ENCODE assay signal across 10 cellular contexts in the genomic region with DNA sequence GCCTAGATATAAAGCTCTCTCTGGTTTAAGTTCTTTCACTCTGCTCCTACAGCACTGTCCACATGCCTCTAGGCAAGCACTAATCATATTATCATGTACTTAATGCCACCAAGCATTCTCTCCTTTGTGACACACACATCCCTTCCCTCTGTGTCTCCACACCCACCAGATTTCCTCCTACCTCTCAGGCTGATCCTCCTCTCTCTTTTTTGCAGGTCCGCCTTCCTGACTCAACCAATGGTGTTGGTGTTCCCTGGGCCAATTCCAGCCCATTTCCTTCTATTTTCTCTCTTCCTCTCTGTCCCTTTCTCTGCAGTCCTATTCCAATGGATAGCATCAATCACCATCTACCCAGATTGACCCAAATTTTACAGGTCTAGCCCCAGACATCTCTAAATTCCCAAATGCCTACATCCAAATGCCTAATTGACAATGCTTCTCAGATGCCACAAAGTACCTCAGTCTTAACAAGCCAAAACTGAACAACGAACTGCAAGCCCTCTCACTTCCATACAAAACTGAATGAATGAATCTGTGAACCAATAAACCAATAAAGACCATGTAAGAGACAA. TPM values are rescaled to one million over a fixed set of nuclear protein-coding genes. Genes with fewer than 3 reads are reported as not detected.
DNase-seq lines count a peak whose midpoint lies in the region; ATAC-seq, FAIRE-seq and TF ChIP-seq lines count a peak whose summit lies in the region.
"Had no signal": no experiment of that assay in that cellular context is flagged by ENCODE, and none has a peak within 500 bp of the region (broad histone marks: within the 10 kb centered on the region; RNA-seq: fewer than 3 reads in every experiment).

No MANE protein-coding gene starts in this region.

- no peaks in the 10 kb centered on the region for H3K36me3 ChIP-seq in BJ (ENCODE audit: control insufficient read depth, insufficient read depth, low read length)
- H3K36me3 ChIP-seq in Karpas-422 (ENCODE audit: insufficient read depth, low read length), result peaks cover 14% of the 10 kb centered on the region
- H3K36me3 ChIP-seq in GM12878 (ENCODE audit: control insufficient read depth in 2 of 2, insufficient read depth in 2 of 2, low read length in 1 of 2), result no peaks in the 10 kb centered on the region
- H3K36me3 ChIP-seq: right lobe of liver had no signal

- H3K4me1 ChIP-seq in Karpas-422 (ENCODE audit: low read length) (peaks cover 25% of the 10 kb centered on the region), GM12878 (ENCODE audit: control insufficient read depth, insufficient read depth, low read length) (0 out of 2 replicates have a peak, but pooled peaks cover 6% of the 10 kb centered on the region)

- H3K27ac ChIP-seq in Karpas-422 (ENCODE audit: low read length) (no peak overlapping the region), GM12878 (ENCODE audit: control insufficient read depth, insufficient read depth) (no peak overlapping the region)

- TF ChIP-seq POLR2A in GM12878 (IDR thresholded peaks at IDR 0.05; ENCODE audit: low read depth, low read length), result no peak

- TF ChIP-seq EP300 in GM12878 (IDR thresholded peaks at IDR 0.05; ENCODE audit: borderline replicate concordance in 1 of 2, control insufficient read depth in 1 of 2, low read depth in 2 of 2, low read length in 2 of 2), result no peak

- in situ Hi-C loops in GM12878 (cut with MboI), result no loop called here

- intact Hi-C loops in GM12878 (cut with micrococcal nuclease; ENCODE audit: unreplicated experiment), result no loop called here

- RAD21 ChIA-PET in GM12878 (lab: Charles Lee; ENCODE audit: unreplicated experiment), result no interaction called here

- H4K20me1 ChIP-seq in Karpas-422 (ENCODE audit: insufficient read depth, low read depth, low read length) (no peaks in the 10 kb centered on the region), GM12878 (ENCODE audit: control insufficient read depth, insufficient read depth) (no peaks in the 10 kb centered on the region)

- H3K4me3 ChIP-seq in BJ (ENCODE audit: low read depth, low read length), result peak overlapping the region; percentile 85
- H3K4me3 ChIP-seq in Karpas-422 (ENCODE audit: low read length), result peak overlapping the region; percentile 87
- H3K4me3 ChIP-seq in GM12878, result peak overlapping the region; percentile 65; the same call in 1 of the 2 replicates

- peak overlapping the region; percentile 98; the same call in 1 of the 2 replicates for H2AFZ ChIP-seq in Karpas-422 (ENCODE audit: low read length)
- H2AFZ ChIP-seq in GM12878 (ENCODE audit: control insufficient read depth, low read depth, low read length), result peak overlapping the region; percentile 64; the same call in 1 of the 2 replicates

- H3K9me2 ChIP-seq in Karpas-422 (replicated peaks; ENCODE audit: insufficient read depth, low read length), result no peaks in the 10 kb centered on the region

- no peak for TF ChIP-seq CTCF in BJ (IDR thresholded peaks at IDR 0.05; ENCODE audit: insufficient read depth, low read depth, low read length)
- TF ChIP-seq CTCF in GM12878 (IDR thresholded peaks at IDR 0.05 in 2 of 3, conservative IDR thresholded peaks at IDR 0.05 in 1 of 3; ENCODE audit: control insufficient read depth in 2 of 3, extremely low read depth in 1 of 3, insufficient read depth in 1 of 3, low read depth in 3 of 3, low read length in 3 of 3), result no peak

- H3K9me3 ChIP-seq in Karpas-422 (ENCODE audit: low read length) (no peaks in the 10 kb centered on the region), GM12878 (replicated peaks; ENCODE audit: control insufficient read depth, insufficient read depth, low read length) (no peaks in the 10 kb centered on the region)
- H3K9me3 ChIP-seq: right lobe of liver had no signal

- POLR2A ChIA-PET in BJ (lab: Charles Lee), result interaction anchor here (1.0 kb wide), 1 partner anchor 66 kb away, joined by 3 read pairs; no protein-coding TSS in a partner anchor
- POLR2A ChIA-PET in GM12878 (lab: Charles Lee), result no interaction called here

- no TSS peak for BruUV-seq in GM12878 (replicated peaks; lab: Mats Ljungman, UMichigan)

- TF ChIP-seq RAD21 in GM12878 (IDR thresholded peaks at IDR 0.05; ENCODE audit: insufficient read depth, low read depth, low read length), result no peak

- CTCF ChIA-PET in BJ (lab: Yijun Ruan, JAX), result interaction anchor here (0.6 to 1.8 kb wide), 3 partner anchors 66 to 132 kb away, joined by 3 to 7 read pairs (median 5); no protein-coding TSS in a partner anchor
- CTCF ChIA-PET in GM12878 (lab: Yijun Ruan, JAX), result interaction anchor here (1.4 kb wide), 1 partner anchor 70 kb away, joined by 3 read pairs; no protein-coding TSS in a partner anchor

- FAIRE-seq in GM12878 (lab: Jason Lieb, UNC) (peak; percentile 13), urothelium cell line (lab: Jason Lieb, UNC) (no peak)

- peak overlapping the region; percentile 86 for H3K9ac ChIP-seq in Karpas-422 (ENCODE audit: low read length)
- no peak overlapping the region for H3K9ac ChIP-seq in GM12878 (ENCODE audit: control insufficient read depth, insufficient read depth, low read length)

- 25% methylated on average over 2 of the region's 2 CpGs for WGBS in GM12878 (ENCODE audit: insufficient coverage, insufficient replicate concordance, low lambda C conversion rate, missing lambda C conversion rate)

- H3K79me2 ChIP-seq in Karpas-422 (ENCODE audit: low read length) (peaks cover 20% of the 10 kb centered on the region), GM12878 (ENCODE audit: control insufficient read depth, insufficient read depth, low read length) (no peaks in the 10 kb centered on the region)

- DNase-seq in BJ (ENCODE audit: low read depth), result no peak
- peak; percentile 39 for DNase-seq in Karpas-422
- DNase-seq in GM12878 (ENCODE audit: low read depth, low spot score), result no peak
- DNase-seq in left kidney (ENCODE audit: low read depth, low spot score), result peak; percentile 16
- DNase-seq in urothelium cell line (ENCODE audit: low spot score), result peak; percentile 19
- no peak for DNase-seq in superior temporal gyrus (ENCODE audit: extremely low spot score)

- peak overlapping the region; percentile 80 for H3K4me2 ChIP-seq in Karpas-422 (ENCODE audit: low read depth, low read length, poor library complexity, severe bottlenecking)
- peak overlapping the region; percentile 88 for H3K4me2 ChIP-seq in GM12878 (ENCODE audit: control insufficient read depth, insufficient read depth)

- SMC1A ChIA-PET in GM12878 (lab: Charles Lee; ENCODE audit: uncharacterized antibody, unreplicated experiment), result interaction anchor here (0.9 kb wide), 1 partner anchor 1061 kb away, joined by 3 read pairs; the partner anchor contains the start of gene EIF3F

- ATAC-seq in GM19372 (IDR thresholded peaks at IDR 0.05; ENCODE audit: low read depth, unreplicated experiment) (peak; percentile 20), GM12878 (peak; percentile 21), HG03571 (IDR thresholded peaks at IDR 0.05; ENCODE audit: unreplicated experiment) (no peak)

- H3K27me3 ChIP-seq in BJ (ENCODE audit: control insufficient read depth, insufficient read depth, low read length) (no peaks in the 10 kb centered on the region), Karpas-422 (ENCODE audit: low read length) (no peaks in the 10 kb centered on the region), GM12878 (replicated peaks in 1 of 2; ENCODE audit: control insufficient read depth in 2 of 2, insufficient read depth in 2 of 2, low read length in 1 of 2) (peaks cover 0 to 4% of the 10 kb centered on the region in 2 experiments; a peak in 2 of 4 replicates)

RNA-seq across cellular contexts. Expression of gene ZNF215, which starts 0.5 kb away (rescaled TPM):
- polyA plus RNA-seq in BJ (2011; rRNA removed) (3.4 and 5.6 TPM in 2 replicates), GM12878 (2011; rRNA removed) (3.7 and 4.7 TPM in 2 replicates), GM12878 (2014; fragmentation: Illumina TruSeq; extraction: Trizol) (1.4 and 2.7 TPM in 2 replicates), GM12878 (2014; fragmentation: Nextera tagmentation; extraction: Ambion mirVana) (1 to 10 TPM; 1.5 to 3.2 TPM), GM12878 (2014; rRNA removed) (1.7 and 2.2 TPM in 2 replicates), GM12878 (2016; fragmentation: Nextera tagmentation; extraction: Ambion mirVana) (1 to 10 TPM; 1.6 to 2.0 TPM)
- 4.5 and 5.0 TPM in 2 replicates for polyA minus RNA-seq in BJ (2011; rRNA and poly(A)+ RNA removed)
- total RNA-seq in Karpas-422 (2014; rRNA removed; shearing (Covaris generic); ENCODE audit: low replicate concordance), result 12.3 and 26.9 TPM in 2 replicates
- total RNA-seq in GM12878 (2013; cell fraction: nucleolus; rRNA removed), result 18.7 TPM in 2 replicates
- total RNA-seq in GM12878 (2014; rRNA removed) (2.5 and 2.6 TPM in 2 replicates), GM12878 (2014; rRNA removed; fragmentation: Illumina TruSeq; extraction: Trizol) (2.4 and 3.1 TPM in 2 replicates), GM12878 (2021) (1.9 and 2.4 TPM in 2 replicates)
- 1.4 TPM for polyA plus RNA-seq in GM12878 (2011; ENCODE audit: low read depth)
- 1.3 and 1.4 TPM in 2 replicates for polyA plus RNA-seq in GM12878 (2011; cell fraction: cytosol; rRNA removed)
- 4.3 and 4.7 TPM in 2 replicates for polyA plus RNA-seq in GM12878 (2011; cell fraction: nucleus; rRNA removed)
- polyA plus RNA-seq in GM12878 (2012), result 2.1 and 2.2 TPM in 2 replicates
- polyA minus RNA-seq in GM12878 (2011; rRNA and poly(A)+ RNA removed), result 4.6 and 5.9 TPM in 2 replicates
- 1.3 and 3.0 TPM in 2 replicates for polyA minus RNA-seq in GM12878 (2011; cell fraction: cytosol; rRNA and poly(A)+ RNA removed)
- 6.4 and 9.2 TPM in 2 replicates for polyA minus RNA-seq in GM12878 (2011; cell fraction: nucleus; rRNA and poly(A)+ RNA removed)

RNA-seq across cellular contexts. Expression of gene OR2D3, which starts 4.9 kb away (rescaled TPM):
- polyA plus RNA-seq in BJ (2011; rRNA removed) (not detected in 2 replicates), GM12878 (2011; rRNA removed) (not detected in 2 replicates), GM12878 (2014; fragmentation: Illumina TruSeq; extraction: Trizol) (not detected in 2 replicates), GM12878 (2014; fragmentation: Nextera tagmentation; extraction: Ambion mirVana) (not detected), GM12878 (2014; rRNA removed) (not detected in 2 replicates), GM12878 (2016; fragmentation: Nextera tagmentation; extraction: Ambion mirVana) (under 1 TPM in 1 of 2 experiments, not detected in 1; 0.20 TPM)
- not detected in 2 replicates for polyA minus RNA-seq in BJ (2011; rRNA and poly(A)+ RNA removed)
- not detected in 2 replicates for total RNA-seq in Karpas-422 (2014; rRNA removed; shearing (Covaris generic); ENCODE audit: low replicate concordance)
- not detected in 2 replicates for total RNA-seq in GM12878 (2013; cell fraction: nucleolus; rRNA removed)
- total RNA-seq in GM12878 (2014; rRNA removed) (not detected in 2 replicates), GM12878 (2014; rRNA removed; fragmentation: Illumina TruSeq; extraction: Trizol) (not detected in 2 replicates), GM12878 (2021) (not detected in 2 replicates)
- polyA plus RNA-seq in GM12878 (2011; ENCODE audit: low read depth), result not detected
- polyA plus RNA-seq in GM12878 (2011; cell fraction: cytosol; rRNA removed), result not detected in 2 replicates
- polyA plus RNA-seq in GM12878 (2011; cell fraction: nucleus; rRNA removed), result not detected in 2 replicates
- not detected in 2 replicates for polyA plus RNA-seq in GM12878 (2012)
- not detected in 2 replicates for polyA minus RNA-seq in GM12878 (2011; rRNA and poly(A)+ RNA removed)
- not detected in 2 replicates for polyA minus RNA-seq in GM12878 (2011; cell fraction: cytosol; rRNA and poly(A)+ RNA removed)
- not detected in 2 replicates for polyA minus RNA-seq in GM12878 (2011; cell fraction: nucleus; rRNA and poly(A)+ RNA removed)
- total RNA-seq: LHCN-M2, right lobe of liver had no signal

RNA-seq across cellular contexts. Expression of gene OR2D2, which starts 33.4 kb away (rescaled TPM):
- polyA plus RNA-seq in BJ (2011; rRNA removed) (0.06 and 0.13 TPM in 2 replicates), GM12878 (2011; rRNA removed) (not detected in 2 replicates), GM12878 (2014; fragmentation: Illumina TruSeq; extraction: Trizol) (not detected in 2 replicates), GM12878 (2014; fragmentation: Nextera tagmentation; extraction: Ambion mirVana) (not detected), GM12878 (2014; rRNA removed) (not detected in 2 replicates), GM12878 (2016; fragmentation: Nextera tagmentation; extraction: Ambion mirVana) (not detected)
- polyA minus RNA-seq in BJ (2011; rRNA and poly(A)+ RNA removed), result 2.9 and 3.9 TPM in 2 replicates
- 0.36 and 0.71 TPM in 2 replicates for total RNA-seq in Karpas-422 (2014; rRNA removed; shearing (Covaris generic); ENCODE audit: low replicate concordance)
- 8.0 and 9.1 TPM in 2 replicates for total RNA-seq in GM12878 (2013; cell fraction: nucleolus; rRNA removed)
- total RNA-seq in GM12878 (2014; rRNA removed) (0.11 TPM in 1 of 2 replicates, not detected in the other), GM12878 (2014; rRNA removed; fragmentation: Illumina TruSeq; extraction: Trizol) (0.23 TPM in 1 of 2 replicates, not detected in the other), GM12878 (2021) (not detected in 2 replicates)
- not detected for polyA plus RNA-seq in GM12878 (2011; ENCODE audit: low read depth)
- polyA plus RNA-seq in GM12878 (2011; cell fraction: cytosol; rRNA removed), result not detected in 2 replicates
- 0.30 and 0.32 TPM in 2 replicates for polyA plus RNA-seq in GM12878 (2011; cell fraction: nucleus; rRNA removed)
- polyA plus RNA-seq in GM12878 (2012), result not detected in 2 replicates
- 2.6 and 3.1 TPM in 2 replicates for polyA minus RNA-seq in GM12878 (2011; rRNA and poly(A)+ RNA removed)
- not detected in 2 replicates for polyA minus RNA-seq in GM12878 (2011; cell fraction: cytosol; rRNA and poly(A)+ RNA removed)
- 1.9 and 6.4 TPM in 2 replicates for polyA minus RNA-seq in GM12878 (2011; cell fraction: nucleus; rRNA and poly(A)+ RNA removed)
- total RNA-seq: LHCN-M2, right lobe of liver had no signal

RNA-seq across cellular contexts. Expression of gene OR10A4, which starts 49.3 kb away (rescaled TPM):
- polyA plus RNA-seq in BJ (2011; rRNA removed), result not detected in 2 replicates
- not detected in 2 replicates for polyA minus RNA-seq in BJ (2011; rRNA and poly(A)+ RNA removed)
- not detected in 2 replicates for total RNA-seq in Karpas-422 (2014; rRNA removed; shearing (Covaris generic); ENCODE audit: low replicate concordance)
- total RNA-seq in GM12878 (2013; cell fraction: nucleolus; rRNA removed), result not detected in 2 replicates
- total RNA-seq in GM12878 (2014; rRNA removed), result not detected in 2 replicates
- total RNA-seq in GM12878 (2014; rRNA removed; fragmentation: Illumina TruSeq; extraction: Trizol), result not detected in 2 replicates
- total RNA-seq in GM12878 (2021), result not detected in 2 replicates
- not detected for polyA plus RNA-seq in GM12878 (2011; ENCODE audit: low read depth)
- not detected in 2 replicates for polyA plus RNA-seq in GM12878 (2011; rRNA removed)
- polyA plus RNA-seq in GM12878 (2011; cell fraction: cytosol; rRNA removed), result not detected in 2 replicates
- polyA plus RNA-seq in GM12878 (2011; cell fraction: nucleus; rRNA removed), result not detected in 2 replicates
- polyA plus RNA-seq in GM12878 (2012), result not detected in 2 replicates
- polyA plus RNA-seq in GM12878 (2014; fragmentation: Illumina TruSeq; extraction: Trizol), result not detected in 2 replicates
- not detected for polyA plus RNA-seq in GM12878 (2014; fragmentation: Nextera tagmentation; extraction: Ambion mirVana)
- not detected in 2 replicates for polyA plus RNA-seq in GM12878 (2014; rRNA removed)
- polyA plus RNA-seq in GM12878 (2016; fragmentation: Nextera tagmentation; extraction: Ambion mirVana), result not detected
- not detected in 2 replicates for polyA minus RNA-seq in GM12878 (2011; rRNA and poly(A)+ RNA removed)
- not detected in 2 replicates for polyA minus RNA-seq in GM12878 (2011; cell fraction: cytosol; rRNA and poly(A)+ RNA removed)
- not detected in 2 replicates for polyA minus RNA-seq in GM12878 (2011; cell fraction: nucleus; rRNA and poly(A)+ RNA removed)
- total RNA-seq: LHCN-M2, right lobe of liver had no signal

Comparison
In these comparisons a context has a peak if more than half of its experiments do, and no peak if none do; other contexts are left out.
1. DNase-seq: peak in Karpas-422 (single experiment), left kidney (single experiment) and urothelium cell line (single experiment); none in BJ (single experiment), GM12878 (single experiment) and superior temporal gyrus (single experiment).
2. Peak in every context shown above with its lines, with median percentiles within 50 percentile points of each other: H3K4me3 ChIP-seq.